In the genomic region with DNA sequence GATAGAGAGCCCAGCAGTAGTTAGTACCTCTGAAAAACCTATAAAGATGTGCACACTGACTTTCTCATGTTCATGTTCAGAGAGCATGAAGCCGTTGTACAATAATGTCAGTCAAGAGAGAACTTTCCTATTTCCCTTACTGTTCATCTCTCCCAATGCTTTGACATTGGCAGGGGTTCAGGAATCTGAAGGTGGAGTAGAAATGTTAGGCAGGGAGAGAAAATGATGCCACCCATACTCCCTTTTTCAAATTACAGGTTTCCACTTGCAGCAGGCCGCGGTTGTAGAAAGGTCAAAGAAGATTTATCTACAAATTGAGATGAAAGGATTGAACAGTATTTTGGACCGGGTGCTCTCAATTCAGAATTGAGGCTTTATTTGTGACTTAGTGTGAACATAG, we compare ENCODE assay signal across 22 cellular contexts.
"Had no signal": no experiment of that assay in that cellular context is flagged by ENCODE, and none has a peak within 500 bp of the region (broad histone marks: within the 10 kb centered on the region; RNA-seq: fewer than 3 reads in every experiment).

No MANE protein-coding gene starts in this region.

- H3K4me1 ChIP-seq: SJCRH30 had no signal

- H3K27ac ChIP-seq: HL-60, SJCRH30 had no signal

- H3K4me3 ChIP-seq: MG63, SJCRH30 had no signal

- DNase-seq: KBM-7, MG63, NCI-H1092, NCI-H1105 treated with DMSO at 0.1 percent for 48 hours, NCI-H1417 treated with DMSO at 0.1 percent for 48 hours, NCI-H146, NCI-H1694 treated with DMSO at 0.1 percent for 48 hours, NCI-H1930, NCI-H2081, NCI-H2107, NCI-H2227 treated with DMSO at 0.1 percent for 48 hours, NCI-H446, NCI-H510A, NCI-H524 treated with DMSO at 0.1 percent for 48 hours, NCI-H69, NCI-H774, RPMI8226, SHP77 treated with DMSO at 0.1 percent for 48 hours, SJCRH30 had no signal

- H3K36me3 ChIP-seq: MG63, SJCRH30 had no signal

- ATAC-seq: Right ventricle myocardium inferior, SK-N-SH treated with all-trans-retinoic acid at 6 μM for 48 hours had no signal

- H3K9me3 ChIP-seq: MG63, SJCRH30 had no signal

- H3K27me3 ChIP-seq: MG63, SJCRH30 had no signal
